Comparison of ENCODE assay signal across 8 cellular contexts in genomic region chr13:43804461-43805070, GRCh38. TPM values are rescaled to one million over a fixed set of nuclear protein-coding genes. Genes with fewer than 3 reads are reported as not detected.
DNase-seq lines count a peak whose midpoint lies in the region; ATAC-seq and TF ChIP-seq lines count a peak whose summit lies in the region.

No MANE protein-coding gene starts in this region.

- H3K9me3 ChIP-seq in AG04450 (ENCODE audit: control insufficient read depth, insufficient read depth, low read length), result no peaks in the 10 kb centered on the region
- no peaks in the 10 kb centered on the region for H3K9me3 ChIP-seq in adrenal gland (replicated peaks in 1 of 3)
- no peaks in the 10 kb centered on the region for H3K9me3 ChIP-seq in heart right ventricle
- H3K9me3 ChIP-seq in gastrocnemius medialis, result no peaks in the 10 kb centered on the region

- H3K27ac ChIP-seq in AG04450 (ENCODE audit: low read depth, low read length), result peak overlapping the region; percentile 83
- H3K27ac ChIP-seq in adrenal gland, result no peak overlapping the region
- H3K27ac ChIP-seq in heart right ventricle, result peak overlapping the region in 1 of 10 donors; percentile 27
- no peak overlapping the region for H3K27ac ChIP-seq in gastrocnemius medialis

- 16 to 19% (median 18%) methylated on average over 5 of the region's 5 CpGs for WGBS in adrenal gland, 4 donors
- WGBS in heart right ventricle, 2 donors, result 22 to 24% methylated on average over 5 of the region's 5 CpGs

- H3K36me3 ChIP-seq in adrenal gland (replicated peaks in 1 of 2) (no peaks in the 10 kb centered on the region), heart right ventricle (no peaks in the 10 kb centered on the region), gastrocnemius medialis (no peaks in the 10 kb centered on the region)

- ATAC-seq in heart right ventricle, result peak in 1 of 8 donors; percentile 55
- peak; percentile 47 to 64 for ATAC-seq in gastrocnemius medialis
- no peak for ATAC-seq in GM21825 (IDR thresholded peaks at IDR 0.05; ENCODE audit: unreplicated experiment)
- ATAC-seq in GM19463 (IDR thresholded peaks at IDR 0.05; ENCODE audit: unreplicated experiment), result no peak

- DNase-seq in AG04450 (ENCODE audit: low read depth, low spot score) (peak; percentile 44), NCI-H2171 (lab: John Stamatoyannopoulos, UW) (peak; percentile 43), adrenal gland (peak in 2 of 7 donors; percentile 17 to 19), heart right ventricle (peak in 1 of 2 donors; percentile 47), gastrocnemius medialis (no peak)

- POLR2A ChIA-PET in AG04450 (lab: Yijun Ruan, JAX), result no interaction called here

- intact Hi-C loops in adrenal gland (cut with DNase I) (loop anchor here in 1 of 2 donors (10.0 kb wide), 1 partner anchor 1210 kb away; no protein-coding TSS in a partner anchor), heart right ventricle (cut with DNase I) (loop anchor here in 9 of 10 donors (1.0 to 10.0 kb wide), 18 partner anchors 497 to 1210 kb away; no protein-coding TSS in a partner anchor), gastrocnemius medialis (cut with DNase I; ENCODE audit: low total_unique reads) (loop anchor here (1.0 to 10.0 kb wide), 5 partner anchors 501 to 1210 kb away; no protein-coding TSS in a partner anchor)

- H3K4me1 ChIP-seq in adrenal gland (replicated peaks in 1 of 2) (peaks cover 0 to 7% of the 10 kb centered on the region in 2 donors), heart right ventricle (peaks cover 0 to 7% (median 0%) of the 10 kb centered on the region in 9 donors), gastrocnemius medialis (no peaks in the 10 kb centered on the region)

- TF ChIP-seq POLR2A in adrenal gland (IDR thresholded peaks at IDR 0.05) (no peak), gastrocnemius medialis (IDR thresholded peaks at IDR 0.05) (no peak)

- H3K27me3 ChIP-seq in AG04450 (ENCODE audit: control insufficient read depth, insufficient read depth, low read length) (no peaks in the 10 kb centered on the region), adrenal gland (no peaks in the 10 kb centered on the region), heart right ventricle (no peaks in the 10 kb centered on the region), gastrocnemius medialis (no peaks in the 10 kb centered on the region)

- peak overlapping the region; percentile 43 for H3K4me3 ChIP-seq in AG04450 (ENCODE audit: low read depth, low read length)
- H3K4me3 ChIP-seq in adrenal gland, result no peak overlapping the region
- no peak overlapping the region for H3K4me3 ChIP-seq in heart right ventricle
- H3K4me3 ChIP-seq in gastrocnemius medialis, result no peak overlapping the region

- CTCF ChIA-PET in AG04450 (lab: Charles Lee), result interaction anchor here (0.6 to 3.2 kb wide), 26 partner anchors 8 to 1209 kb away, joined by 3 to 62 read pairs (median 4); no protein-coding TSS in a partner anchor

- TF ChIP-seq CTCF in AG04450 (IDR thresholded peaks at IDR 0.05; ENCODE audit: low read depth, low read length), result peak; percentile 52
- peak; percentile 21 for TF ChIP-seq CTCF in GM12873 (IDR thresholded peaks at IDR 0.05; ENCODE audit: insufficient read depth, low read depth, low read length, missing control alignments)
- peak; percentile 43 to 71 (median 53) for TF ChIP-seq CTCF in adrenal gland (IDR thresholded peaks at IDR 0.05)
- TF ChIP-seq CTCF in heart right ventricle (IDR thresholded peaks at IDR 0.05), result peak; percentile 35 to 76 (median 65)
- peak; percentile 49 to 81 (median 57) for TF ChIP-seq CTCF in gastrocnemius medialis (IDR thresholded peaks at IDR 0.05 in 4 of 5, conservative IDR thresholded peaks at IDR 0.05 in 1 of 5)

- in situ Hi-C loops in gastrocnemius medialis (cut with MboI; ENCODE audit: low sequenced_read_pairs in 4 of 4), result loop anchor here (5.0 to 25.0 kb wide), 7 partner anchors 500 to 1217 kb away; no protein-coding TSS in a partner anchor

RNA-seq across cellular contexts. Expression of gene ENOX1, which starts 17.8 kb away (rescaled TPM):
- 3.3 and 3.9 TPM in 2 replicates for polyA plus RNA-seq in AG04450 (2011; rRNA removed)
- 3.1 and 3.5 TPM in 2 replicates for polyA minus RNA-seq in AG04450 (2011; rRNA and poly(A)+ RNA removed)
- total RNA-seq in adrenal gland, result 1 to 10 TPM in 6 of 8 donors, under 1 TPM in 2; 0.25 to 3.6 (median 1.7) TPM
- 1 to 10 TPM in 2 of 3 donors, under 1 TPM in 1; 0.81 to 1.6 (median 1.5) TPM for polyA plus RNA-seq in adrenal gland
- 10 to 100 TPM in 2 of 10 donors, 1 to 10 TPM in 8; 3.1 to 10.4 (median 7.7) TPM for total RNA-seq in heart right ventricle
- 1 to 10 TPM; 2.0 to 2.1 TPM for polyA plus RNA-seq in heart right ventricle
- total RNA-seq in gastrocnemius medialis, result 1 to 10 TPM in 3 of 4 donors, under 1 TPM in 1; 0.46 to 3.5 (median 1.8) TPM

Comparison
In these comparisons a context has a peak if more than half of its experiments do, and no peak if none do; other contexts are left out.
1. DNase-seq: peak in AG04450 (single experiment) and NCI-H2171 (single experiment); none in gastrocnemius medialis (0 of 2).
2. ATAC-seq: peak in gastrocnemius medialis (2 of 2); none in GM21825 (single experiment) and GM19463 (single experiment).
3. Peak in every context shown above with its lines, with median percentiles within 50 percentile points of each other: CTCF ChIP-seq.